18 cellular contexts compared by ENCODE assay signal in genomic region chr7:50674896-50675835, GRCh38.
"Had no signal": no experiment of that assay in that cellular context is flagged by ENCODE, and none has a peak within 500 bp of the region (broad histone marks: within the 10 kb centered on the region; RNA-seq: fewer than 3 reads in every experiment).

No MANE protein-coding gene starts in this region.

- H3K4me3 ChIP-seq: esophagus muscularis mucosa, right atrium auricular region, smooth muscle cell had no signal

- H3K27me3 ChIP-seq: esophagus muscularis mucosa, neutrophil, right atrium auricular region had no signal

- H3K4me3 Mint-ChIP-seq: activated CD8-positive, alpha-beta T cell treated with anti-CD3 and anti-CD28 coated beads, Interleukin-2, amount 10 ng/mL, durations not matched to agents 7 days and 5 days; activated T-helper 1 cell treated with anti-CD3 and anti-CD28 coated beads, Interleukin-12 subunit alpha, Interleukin-12 subunit beta, Interleukin-2, Interleukin-4 antibody, amounts not matched to agents 30 ng/mL and 10 ng/mL and 1 ng/mL, durations not matched to agents 14 hours and 24 hours and 36 hours; stimulated activated memory B cell treated with anti-CD40 and anti-IgM and Interleukin-4, amounts not matched to agents 10 μg/mL and 1 μg/mL and 100 μg/mL, for 72 hours; T-helper 1 cell treated with Interleukin-12 subunit alpha and Interleukin-12 subunit beta and Interleukin-4 antibody, amounts not matched to agents 30 μg/mL and 1 μg/mL, for 36 hours; type B pancreatic cell; WTC11 had no signal

- DNase-seq: activated CD4-positive, alpha-beta T cell treated with anti-CD3 and anti-CD28 coated beads for 48 hours; activated CD8-positive, alpha-beta memory T cell treated with anti-CD3 and anti-CD28 coated beads, Interleukin-2, amount 50 U/mL, for 48 hours; activated CD8-positive, alpha-beta T cell treated with anti-CD3 and anti-CD28 coated beads, Interleukin-2, amount 10 ng/mL, durations not matched to agents 7 days and 5 days; activated naive CD4-positive, alpha-beta T cell treated with Interleukin-2 at 50 U/mL for 16 hours; central memory CD4-positive, alpha-beta T cell; dermis blood vessel endothelial cell; glutamatergic neuron; mesendoderm had no signal

- ATAC-seq: activated CD8-positive, alpha-beta T cell treated with anti-CD3 and anti-CD28 coated beads, Interleukin-2, amount 10 ng/mL, durations not matched to agents 7 days and 5 days; left lobe of liver; stimulated activated memory B cell treated with anti-CD40 and anti-IgM and Interleukin-4, amounts not matched to agents 10 μg/mL and 1 μg/mL and 100 μg/mL, for 72 hours; WTC11 had no signal

- H3K36me3 Mint-ChIP-seq: stimulated activated memory B cell treated with anti-CD40 and anti-IgM and Interleukin-4, amounts not matched to agents 10 μg/mL and 1 μg/mL and 100 μg/mL, for 72 hours had no signal

- H3K27ac ChIP-seq: neutrophil had no signal

- H3K4me1 Mint-ChIP-seq: stimulated activated memory B cell treated with anti-CD40 and anti-IgM and Interleukin-4, amounts not matched to agents 10 μg/mL and 1 μg/mL and 100 μg/mL, for 72 hours had no signal

- H3K27me3 Mint-ChIP-seq: type B pancreatic cell had no signal

- H3K27ac Mint-ChIP-seq: activated CD8-positive, alpha-beta T cell treated with anti-CD3 and anti-CD28 coated beads, Interleukin-2, amount 10 ng/mL, durations not matched to agents 7 days and 5 days; activated T-helper 1 cell treated with anti-CD3 and anti-CD28 coated beads, Interleukin-12 subunit alpha, Interleukin-12 subunit beta, Interleukin-2, Interleukin-4 antibody, amounts not matched to agents 30 ng/mL and 10 ng/mL and 1 ng/mL, durations not matched to agents 14 hours and 24 hours and 36 hours; stimulated activated memory B cell treated with anti-CD40 and anti-IgM and Interleukin-4, amounts not matched to agents 10 μg/mL and 1 μg/mL and 100 μg/mL, for 72 hours; T-helper 1 cell treated with Interleukin-12 subunit alpha and Interleukin-12 subunit beta and Interleukin-4 antibody, amounts not matched to agents 30 μg/mL and 1 μg/mL, for 36 hours; type B pancreatic cell; WTC11 had no signal

- H3K9me3 ChIP-seq: esophagus muscularis mucosa, neutrophil, right atrium auricular region had no signal

- H3K9me3 Mint-ChIP-seq: activated T-helper 1 cell treated with anti-CD3 and anti-CD28 coated beads, Interleukin-12 subunit alpha, Interleukin-12 subunit beta, Interleukin-2, Interleukin-4 antibody, amounts not matched to agents 30 ng/mL and 10 ng/mL and 1 ng/mL, durations not matched to agents 14 hours and 24 hours and 36 hours; stimulated activated memory B cell treated with anti-CD40 and anti-IgM and Interleukin-4, amounts not matched to agents 10 μg/mL and 1 μg/mL and 100 μg/mL, for 72 hours; T-helper 1 cell treated with Interleukin-12 subunit alpha and Interleukin-12 subunit beta and Interleukin-4 antibody, amounts not matched to agents 30 μg/mL and 1 μg/mL, for 36 hours; type B pancreatic cell; WTC11 had no signal
